Comparison of ENCODE assay signal across 15 cellular contexts in the genomic region with DNA sequence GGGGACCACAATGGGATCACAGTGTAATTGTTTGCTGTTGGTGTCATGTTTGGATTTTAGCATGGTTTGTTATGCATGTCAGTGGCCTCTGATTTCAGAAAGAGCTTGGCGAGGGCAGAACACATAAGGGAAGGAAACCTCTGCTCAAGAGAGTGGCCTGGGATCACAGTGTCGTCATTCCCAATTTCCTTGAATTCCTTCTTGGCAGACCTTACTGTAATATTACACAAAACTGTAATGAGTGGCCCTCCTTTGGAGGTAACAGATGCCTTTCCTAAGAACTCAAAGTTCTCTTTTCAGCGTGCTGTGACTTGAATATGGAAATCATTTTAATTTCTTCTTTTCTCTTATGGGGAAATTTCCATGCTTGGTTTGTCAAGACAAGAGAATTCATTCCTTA. TPM values are rescaled to one million over a fixed set of nuclear protein-coding genes. Genes with fewer than 3 reads are reported as not detected.
A peak's percentile ranks its signal among the peaks of the same experiment; 100 is the strongest.
DNase-seq lines count a peak whose midpoint lies in the region; ATAC-seq and TF ChIP-seq lines count a peak whose summit lies in the region.
"Had no signal": no experiment of that assay in that cellular context is flagged by ENCODE, and none has a peak within 500 bp of the region (broad histone marks: within the 10 kb centered on the region; RNA-seq: fewer than 3 reads in every experiment).

No MANE protein-coding gene starts in this region.

- CTCF ChIA-PET in MCF 10A (lab: Yijun Ruan, JAX), result interaction anchor here (1.3 to 3.0 kb wide), 5 partner anchors 10 to 74 kb away, joined by 6 to 23 read pairs (median 10); no protein-coding TSS in a partner anchor
- CTCF ChIA-PET in activated CD4-positive, alpha-beta memory T cell treated with anti-CD3 and anti-CD28 coated beads, Interleukin-2, amount 10 ng/mL, durations not matched to agents 7 days and 5 days (lab: Charles Lee), result no interaction called here
- CTCF ChIA-PET in Calu3 (lab: Charles Lee), result no interaction called here

- H3K4me1 Mint-ChIP-seq in MCF 10A (ENCODE audit: insufficient read depth, unreplicated experiment) (peaks cover 25% of the 10 kb centered on the region), mesothelial cell of epicardium (peaks cover 86% of the 10 kb centered on the region), Calu3 (ENCODE audit: low read depth, unreplicated experiment) (no peaks in the 10 kb centered on the region)
- H3K4me1 Mint-ChIP-seq in activated CD4-positive, alpha-beta memory T cell treated with anti-CD3 and anti-CD28 coated beads, Interleukin-2, amount 10 ng/mL, durations not matched to agents 7 days and 5 days, result no peaks in the 10 kb centered on the region
- H3K4me1 Mint-ChIP-seq: activated CD4-positive, alpha-beta T cell treated with anti-CD3 and anti-CD28 coated beads for 36 hours had no signal

- H3K27ac Mint-ChIP-seq in MCF 10A (ENCODE audit: low read depth, unreplicated experiment), result peak overlapping the region; percentile 27
- H3K27ac Mint-ChIP-seq in mesothelial cell of epicardium, result peak overlapping the region; percentile 96
- no peak overlapping the region for H3K27ac Mint-ChIP-seq in activated CD4-positive, alpha-beta memory T cell treated with anti-CD3 and anti-CD28 coated beads, Interleukin-2, amount 10 ng/mL, durations not matched to agents 7 days and 5 days
- no peak overlapping the region for H3K27ac Mint-ChIP-seq in Calu3 (ENCODE audit: unreplicated experiment)
- H3K27ac Mint-ChIP-seq: activated CD4-positive, alpha-beta T cell treated with anti-CD3 and anti-CD28 coated beads for 36 hours had no signal

- H3K4me3 Mint-ChIP-seq in MCF 10A (ENCODE audit: unreplicated experiment) (no peak overlapping the region), mesothelial cell of epicardium (no peak overlapping the region), Calu3 (ENCODE audit: low read depth, unreplicated experiment) (no peak overlapping the region)
- H3K4me3 Mint-ChIP-seq in activated CD4-positive, alpha-beta memory T cell treated with anti-CD3 and anti-CD28 coated beads, Interleukin-2, amount 10 ng/mL, durations not matched to agents 7 days and 5 days, result no peak overlapping the region
- H3K4me3 Mint-ChIP-seq: activated CD4-positive, alpha-beta T cell treated with anti-CD3 and anti-CD28 coated beads for 36 hours had no signal

- BruUV-seq in MCF 10A (replicated peaks; lab: Mats Ljungman, UMichigan) (no TSS peak), Calu3 (replicated peaks; lab: Mats Ljungman, UMichigan) (no TSS peak)

- no peaks in the 10 kb centered on the region for H3K27me3 Mint-ChIP-seq in MCF 10A (ENCODE audit: insufficient read depth, unreplicated experiment)
- H3K27me3 Mint-ChIP-seq in mesothelial cell of epicardium (ENCODE audit: low read depth), result no peaks in the 10 kb centered on the region
- H3K27me3 Mint-ChIP-seq in activated CD4-positive, alpha-beta memory T cell treated with anti-CD3 and anti-CD28 coated beads, Interleukin-2, amount 10 ng/mL, durations not matched to agents 7 days and 5 days, result no peaks in the 10 kb centered on the region
- no peaks in the 10 kb centered on the region for H3K27me3 Mint-ChIP-seq in Calu3 (ENCODE audit: unreplicated experiment)
- H3K27me3 Mint-ChIP-seq: activated CD4-positive, alpha-beta T cell treated with anti-CD3 and anti-CD28 coated beads for 36 hours had no signal

- intact Hi-C loops in MCF 10A (cut with micrococcal nuclease), result no loop called here
- intact Hi-C loops in Calu3 (cut with micrococcal nuclease; ENCODE audit: unreplicated experiment), result no loop called here

- no peak for TF ChIP-seq CTCF in MCF 10A (IDR thresholded peaks at IDR 0.05; ENCODE audit: unreplicated experiment)
- no peak for TF ChIP-seq CTCF in mesothelial cell of epicardium (IDR thresholded peaks at IDR 0.05; ENCODE audit: unreplicated experiment)
- TF ChIP-seq CTCF in Calu3 (IDR thresholded peaks at IDR 0.05; ENCODE audit: unreplicated experiment), result no peak

- peak; percentile 25 for DNase-seq in EH (ENCODE audit: low read depth)
- DNase-seq in MCF 10A (ENCODE audit: unreplicated experiment), result peak; percentile 86
- DNase-seq in fibroblast of gingiva (ENCODE audit: low read depth), result peak; percentile 88
- DNase-seq in mesothelial cell of epicardium (ENCODE audit: low spot score in 2 of 2, unreplicated experiment in 2 of 2), result no peak
- no peak for DNase-seq in NCI-H2227 (lab: John Stamatoyannopoulos, UW; ENCODE audit: unreplicated experiment)
- DNase-seq in activated CD4-positive, alpha-beta memory T cell treated with anti-CD3 and anti-CD28 coated beads, Interleukin-2, amount 10 ng/mL, durations not matched to agents 7 days and 5 days, result no peak
- DNase-seq in Calu3, result no peak
- DNase-seq: activated CD4-positive, alpha-beta T cell treated with anti-CD3 and anti-CD28 coated beads for 36 hours; Caco-2; NCI-H2107; NCI-H524 treated with DMSO at 0.1 percent for 48 hours; nucleus accumbens; right lobe of liver; SIG-M5 had no signal

- H3K9me3 Mint-ChIP-seq in MCF 10A (ENCODE audit: unreplicated experiment), result no peaks in the 10 kb centered on the region
- H3K9me3 Mint-ChIP-seq in mesothelial cell of epicardium, result no peaks in the 10 kb centered on the region
- no peaks in the 10 kb centered on the region for H3K9me3 Mint-ChIP-seq in activated CD4-positive, alpha-beta memory T cell treated with anti-CD3 and anti-CD28 coated beads, Interleukin-2, amount 10 ng/mL, durations not matched to agents 7 days and 5 days
- H3K9me3 Mint-ChIP-seq in Calu3 (ENCODE audit: low read depth, unreplicated experiment), result no peaks in the 10 kb centered on the region

- POLR2A ChIA-PET in MCF 10A (lab: Yijun Ruan, JAX), result interaction anchor here (0.6 to 4.0 kb wide), 14 partner anchors 10 to 650 kb away, joined by 3 to 42 read pairs (median 8); a partner anchor contains a TSS
- POLR2A ChIA-PET in activated CD4-positive, alpha-beta memory T cell treated with anti-CD3 and anti-CD28 coated beads, Interleukin-2, amount 10 ng/mL, durations not matched to agents 7 days and 5 days (lab: Charles Lee), result no interaction called here

- no peak for ATAC-seq in GM21723 (IDR thresholded peaks at IDR 0.05; ENCODE audit: unreplicated experiment)
- ATAC-seq: activated CD4-positive, alpha-beta T cell treated with anti-CD3 and anti-CD28 coated beads for 36 hours had no signal

- H3K36me3 Mint-ChIP-seq in MCF 10A (ENCODE audit: insufficient read depth, unreplicated experiment), result no peaks in the 10 kb centered on the region
- no peaks in the 10 kb centered on the region for H3K36me3 Mint-ChIP-seq in mesothelial cell of epicardium
- H3K36me3 Mint-ChIP-seq in activated CD4-positive, alpha-beta memory T cell treated with anti-CD3 and anti-CD28 coated beads, Interleukin-2, amount 10 ng/mL, durations not matched to agents 7 days and 5 days (ENCODE audit: low read depth), result no peaks in the 10 kb centered on the region
- H3K36me3 Mint-ChIP-seq in Calu3 (ENCODE audit: insufficient read depth, unreplicated experiment), result no peaks in the 10 kb centered on the region

RNA-seq across cellular contexts. Expression of a gene that starts 46.9 kb away (rescaled TPM):
- total RNA-seq in MCF 10A (2022) (62.5 and 88.0 TPM in 2 replicates), mesothelial cell of epicardium (70.6 to 74.1 TPM (median 70.9 TPM) in 3 replicates), Calu3 (2022) (156 and 245 TPM in 2 replicates)
- under 1 TPM; 0.15 to 0.30 TPM for total RNA-seq in activated CD4-positive, alpha-beta memory T cell treated with anti-CD3 and anti-CD28 coated beads, Interleukin-2, amount 10 ng/mL, durations not matched to agents 7 days and 5 days

Comparison
In these comparisons a context has a peak if more than half of its experiments do, and no peak if none do; other contexts are left out.
1. DNase-seq: peak in EH (single experiment), MCF 10A (single experiment) and fibroblast of gingiva (single experiment); none in mesothelial cell of epicardium (0 of 2), NCI-H2227 (single experiment), activated CD4-positive, alpha-beta memory T cell treated with anti-CD3 and anti-CD28 coated beads, Interleukin-2, amount 10 ng/mL, durations not matched to agents 7 days and 5 days (single experiment) and Calu3 (single experiment).
2. H3K27ac Mint-ChIP-seq: peak in MCF 10A (single experiment) and mesothelial cell of epicardium (single experiment); none in activated CD4-positive, alpha-beta memory T cell treated with anti-CD3 and anti-CD28 coated beads, Interleukin-2, amount 10 ng/mL, durations not matched to agents 7 days and 5 days (single experiment) and Calu3 (single experiment).
3. RNA of a gene that starts 46.9 kb away (total RNA-seq): 156 to 245 TPM in Calu3, 62.5 to 88.0 TPM in MCF 10A and 70.6 to 74.1 TPM in mesothelial cell of epicardium; 0.15 to 0.30 TPM in activated CD4-positive, alpha-beta memory T cell treated with anti-CD3 and anti-CD28 coated beads, Interleukin-2, amount 10 ng/mL, durations not matched to agents 7 days and 5 days; every median in the first group is over 10 times any median in the second.